In the genomic region with DNA sequence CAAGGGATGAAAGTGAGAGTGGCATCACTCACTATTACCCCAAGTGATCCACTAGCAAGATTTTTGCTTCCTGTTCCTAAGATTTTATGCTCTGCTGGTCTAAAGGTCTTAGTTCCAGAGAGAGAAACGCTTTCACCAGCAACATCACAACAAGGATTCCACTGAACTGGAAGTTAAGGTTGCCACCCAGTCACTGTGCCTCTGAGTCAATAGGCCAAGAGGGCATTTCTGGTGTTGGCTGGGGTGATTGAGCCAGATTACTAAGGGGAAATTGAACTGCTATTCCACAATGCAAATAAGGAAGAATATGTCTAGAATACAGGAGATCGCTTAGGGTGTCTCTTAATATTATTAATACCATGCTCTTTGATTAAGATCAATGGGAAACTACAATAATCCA, we compare ENCODE assay signal across 21 cellular contexts.
DNase-seq lines count a peak whose midpoint lies in the region; ATAC-seq, FAIRE-seq and TF ChIP-seq lines count a peak whose summit lies in the region.
"Had no signal": no experiment of that assay in that cellular context is flagged by ENCODE, and none has a peak within 500 bp of the region (broad histone marks: within the 10 kb centered on the region; RNA-seq: fewer than 3 reads in every experiment).

No MANE protein-coding gene starts in this region.

- H3K14ac ChIP-seq in trophoblast cell (ENCODE audit: low read length) = no peak overlapping the region

- H3K9me3 ChIP-seq in colonic mucosa = no peaks in the 10 kb centered on the region
- no peaks in the 10 kb centered on the region for H3K9me3 ChIP-seq in esophagus muscularis mucosa
- peaks cover 9% of the 10 kb centered on the region for H3K9me3 ChIP-seq in trophoblast cell (ENCODE audit: insufficient read depth, low read depth, low read length)
- H3K9me3 ChIP-seq: BE2C had no signal

- H3K79me1 ChIP-seq in trophoblast cell (ENCODE audit: low read length) = no peaks in the 10 kb centered on the region

- H3K79me2 ChIP-seq in trophoblast cell (ENCODE audit: control insufficient read depth, insufficient read depth, low read length, poor library complexity) = no peaks in the 10 kb centered on the region

- intact Hi-C loops in colonic mucosa (cut with DNase I) (no loop called here), esophagus muscularis mucosa (cut with DNase I) (no loop called here), MCF 10A (cut with micrococcal nuclease) (no loop called here)

- H3K36me3 Mint-ChIP-seq in MCF 10A (ENCODE audit: insufficient read depth, unreplicated experiment) = no peaks in the 10 kb centered on the region
- no peaks in the 10 kb centered on the region for H3K36me3 Mint-ChIP-seq in activated CD4-positive, alpha-beta memory T cell treated with anti-CD3 and anti-CD28 coated beads, Interleukin-2, amount 10 ng/mL, durations not matched to agents 7 days and 5 days (ENCODE audit: low read depth)
- H3K36me3 Mint-ChIP-seq: CD4-positive, CD25-positive, alpha-beta regulatory T cell; CD8-positive, alpha-beta memory T cell had no signal

- peak; percentile 87 for ATAC-seq in left lobe of liver
- ATAC-seq: GM12878 had no signal

- H3K9me3 Mint-ChIP-seq in MCF 10A (ENCODE audit: unreplicated experiment) = no peaks in the 10 kb centered on the region
- H3K9me3 Mint-ChIP-seq in activated CD4-positive, alpha-beta memory T cell treated with anti-CD3 and anti-CD28 coated beads, Interleukin-2, amount 10 ng/mL, durations not matched to agents 7 days and 5 days = no peaks in the 10 kb centered on the region
- H3K9me3 Mint-ChIP-seq: CD4-positive, CD25-positive, alpha-beta regulatory T cell; CD8-positive, alpha-beta memory T cell had no signal

- no peak overlapping the region for H3K4me2 ChIP-seq in trophoblast cell (ENCODE audit: low read length)

- POLR2A ChIA-PET in MCF 10A (lab: Yijun Ruan, JAX) = no interaction called here
- POLR2A ChIA-PET in activated CD4-positive, alpha-beta memory T cell treated with anti-CD3 and anti-CD28 coated beads, Interleukin-2, amount 10 ng/mL, durations not matched to agents 7 days and 5 days (lab: Charles Lee) = no interaction called here

- no TSS peak for BruUV-seq in MCF 10A (replicated peaks; lab: Mats Ljungman, UMichigan)

- TF ChIP-seq EP300 in esophagus muscularis mucosa (IDR thresholded peaks at IDR 0.05) = no peak

- 88% methylated on average over 2 of the region's 2 CpGs for WGBS in esophagus muscularis mucosa
- WGBS in trophoblast cell (ENCODE audit: extremely low coverage, insufficient coverage, insufficient read length) = no CpG with 5 or more reads among the region's 2 CpGs

- H2BK120ac ChIP-seq in trophoblast cell (ENCODE audit: insufficient read depth, low read length, poor library complexity) = no peak overlapping the region

- no peak overlapping the region for H2AK5ac ChIP-seq in trophoblast cell (ENCODE audit: low read length)

- H3K36me3 ChIP-seq in colonic mucosa = no peaks in the 10 kb centered on the region
- no peaks in the 10 kb centered on the region for H3K36me3 ChIP-seq in esophagus muscularis mucosa
- no peaks in the 10 kb centered on the region for H3K36me3 ChIP-seq in trophoblast cell (ENCODE audit: control insufficient read depth in 1 of 2, insufficient read depth in 2 of 2, low read length in 2 of 2)
- H3K36me3 ChIP-seq: BE2C had no signal

- H3K27me3 ChIP-seq in colonic mucosa (no peaks in the 10 kb centered on the region), esophagus muscularis mucosa (no peaks in the 10 kb centered on the region), trophoblast cell (ENCODE audit: insufficient read depth, low read length) (no peaks in the 10 kb centered on the region)

- FAIRE-seq in RCC 7860 (lab: Jason Lieb, UNC) = no peak
- FAIRE-seq: GM12878, GM19239, H1 had no signal

- no peaks in the 10 kb centered on the region for H3K4me1 Mint-ChIP-seq in MCF 10A (ENCODE audit: insufficient read depth, unreplicated experiment)
- H3K4me1 Mint-ChIP-seq in activated CD4-positive, alpha-beta memory T cell treated with anti-CD3 and anti-CD28 coated beads, Interleukin-2, amount 10 ng/mL, durations not matched to agents 7 days and 5 days = no peaks in the 10 kb centered on the region
- H3K4me1 Mint-ChIP-seq: CD8-positive, alpha-beta memory T cell; H9 had no signal

- no peak overlapping the region for H3K4ac ChIP-seq in trophoblast cell (ENCODE audit: low read depth, low read length)

- H3K9ac ChIP-seq in colonic mucosa (ENCODE audit: low read depth in 2 of 2, low read length in 2 of 2) (no peak overlapping the region), trophoblast cell (ENCODE audit: low read length) (no peak overlapping the region)

- peaks cover 3% of the 10 kb centered on the region for H3K4me1 ChIP-seq in colonic mucosa
- H3K4me1 ChIP-seq in esophagus muscularis mucosa = no peaks in the 10 kb centered on the region
- no peaks in the 10 kb centered on the region for H3K4me1 ChIP-seq in trophoblast cell (ENCODE audit: control insufficient read depth in 1 of 2, insufficient read depth in 2 of 2, low read length in 2 of 2)
- H3K4me1 ChIP-seq: BE2C had no signal

- no peak for TF ChIP-seq POLR2A in esophagus muscularis mucosa (IDR thresholded peaks at IDR 0.05; ENCODE audit: low read depth)

- H2BK5ac ChIP-seq in trophoblast cell (ENCODE audit: low read depth, low read length, poor library complexity) = no peak overlapping the region

- no peak overlapping the region for H3K27ac Mint-ChIP-seq in MCF 10A (ENCODE audit: low read depth, unreplicated experiment)
- H3K27ac Mint-ChIP-seq in activated CD4-positive, alpha-beta memory T cell treated with anti-CD3 and anti-CD28 coated beads, Interleukin-2, amount 10 ng/mL, durations not matched to agents 7 days and 5 days = no peak overlapping the region
- H3K27ac Mint-ChIP-seq: CD4-positive, CD25-positive, alpha-beta regulatory T cell; CD8-positive, alpha-beta memory T cell had no signal

- H3K23ac ChIP-seq in trophoblast cell (ENCODE audit: low read length) = peak overlapping the region; percentile 40

- H3K18ac ChIP-seq in trophoblast cell (ENCODE audit: low read length) = no peak overlapping the region

- H3K4me3 ChIP-seq in colonic mucosa = no peak overlapping the region
- H3K4me3 ChIP-seq in esophagus muscularis mucosa = no peak overlapping the region
- H3K4me3 ChIP-seq in trophoblast cell (ENCODE audit: low read depth, low read length) = no peak overlapping the region
- H3K4me3 ChIP-seq: GM12878 had no signal

- no peak overlapping the region for H2AFZ ChIP-seq in trophoblast cell (ENCODE audit: insufficient read depth, low read length, poor library complexity)

- H3K4me3 Mint-ChIP-seq in MCF 10A (ENCODE audit: unreplicated experiment) = no peak overlapping the region
- no peak overlapping the region for H3K4me3 Mint-ChIP-seq in activated CD4-positive, alpha-beta memory T cell treated with anti-CD3 and anti-CD28 coated beads, Interleukin-2, amount 10 ng/mL, durations not matched to agents 7 days and 5 days
- H3K4me3 Mint-ChIP-seq: CD4-positive, CD25-positive, alpha-beta regulatory T cell; CD8-positive, alpha-beta memory T cell; H9 had no signal

- H3K27me3 Mint-ChIP-seq in MCF 10A (ENCODE audit: insufficient read depth, unreplicated experiment) = no peaks in the 10 kb centered on the region
- H3K27me3 Mint-ChIP-seq in activated CD4-positive, alpha-beta memory T cell treated with anti-CD3 and anti-CD28 coated beads, Interleukin-2, amount 10 ng/mL, durations not matched to agents 7 days and 5 days = peaks cover 5% of the 10 kb centered on the region

- H4K12ac ChIP-seq in trophoblast cell (ENCODE audit: low read depth, low read length) = no peak overlapping the region

- no peak overlapping the region for H4K8ac ChIP-seq in trophoblast cell (ENCODE audit: low read depth, low read length)

- peak; percentile 54 for DNase-seq in colonic mucosa
- DNase-seq in esophagus muscularis mucosa (ENCODE audit: extremely low spot score) = peak; percentile 26
- DNase-seq in left lobe of liver (ENCODE audit: low spot score) = no peak
- no peak for DNase-seq in trophoblast cell
- DNase-seq in RPMI8226 = no peak
- DNase-seq in RCC 7860 (ENCODE audit: low spot score) = no peak
- no peak for DNase-seq in MCF 10A (ENCODE audit: unreplicated experiment)
- DNase-seq in activated CD4-positive, alpha-beta memory T cell treated with anti-CD3 and anti-CD28 coated beads, Interleukin-2, amount 10 ng/mL, durations not matched to agents 7 days and 5 days = no peak
- DNase-seq: BE2C; C1 segment of cervical spinal cord; CD4-positive, CD25-positive, alpha-beta regulatory T cell; CD8-positive, alpha-beta memory T cell; COR-L47; DMS 273 treated with DMSO at 0.1 percent for 48 hours; DMS53; DND-41; EL; H9 had no signal

- H3K27ac ChIP-seq in colonic mucosa (peak overlapping the region; percentile 60), esophagus muscularis mucosa (replicated peaks in 1 of 4) (no peak overlapping the region), trophoblast cell (ENCODE audit: low read depth, low read length) (no peak overlapping the region)

- H4K91ac ChIP-seq in trophoblast cell (ENCODE audit: low read depth, low read length) = no peak overlapping the region

- CTCF ChIA-PET in MCF 10A (lab: Yijun Ruan, JAX) = no interaction called here
- CTCF ChIA-PET in activated CD4-positive, alpha-beta memory T cell treated with anti-CD3 and anti-CD28 coated beads, Interleukin-2, amount 10 ng/mL, durations not matched to agents 7 days and 5 days (lab: Charles Lee) = no interaction called here

- no peak overlapping the region for H2BK12ac ChIP-seq in trophoblast cell (ENCODE audit: low read length)

- TF ChIP-seq CTCF in colonic mucosa (IDR thresholded peaks at IDR 0.05) (no peak), esophagus muscularis mucosa (IDR thresholded peaks at IDR 0.05) (no peak), MCF 10A (IDR thresholded peaks at IDR 0.05; ENCODE audit: unreplicated experiment) (no peak)

Comparison
In these comparisons a context has a peak if more than half of its experiments do, and no peak if none do; other contexts are left out.
1. DNase-seq: peak in colonic mucosa (single experiment) and esophagus muscularis mucosa (single experiment); none in left lobe of liver (single experiment), trophoblast cell (0 of 2), RPMI8226 (single experiment), RCC 7860 (single experiment), MCF 10A (single experiment) and activated CD4-positive, alpha-beta memory T cell treated with anti-CD3 and anti-CD28 coated beads, Interleukin-2, amount 10 ng/mL, durations not matched to agents 7 days and 5 days (single experiment).